ENCODE assay signal across 7 cellular contexts in the genomic region with DNA sequence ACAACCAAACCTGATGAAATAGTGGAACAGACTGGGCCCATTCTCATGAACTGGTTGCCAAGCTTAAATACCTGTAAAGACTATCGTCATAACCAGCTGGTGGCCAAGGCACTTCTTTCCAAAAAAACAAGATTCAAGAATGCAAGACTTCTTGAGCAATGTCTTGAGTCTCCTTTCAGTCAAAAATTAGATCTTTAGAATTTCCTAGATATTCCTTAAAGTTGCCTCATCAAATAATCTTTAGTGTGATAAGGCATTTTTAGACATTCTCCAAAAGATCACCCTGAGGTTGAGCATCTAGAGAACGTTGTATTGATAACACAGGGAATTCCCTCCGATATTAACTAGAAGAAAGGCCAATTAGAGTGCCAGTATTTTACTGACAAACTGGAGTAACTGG.
"Had no signal": no experiment of that assay in that cellular context is flagged by ENCODE, and none has a peak within 500 bp of the region (broad histone marks: within the 10 kb centered on the region; RNA-seq: fewer than 3 reads in every experiment).

No MANE protein-coding gene starts in this region.

- H3K27ac Mint-ChIP-seq: IgD-negative memory B cell had no signal

- FAIRE-seq: HepG2, HTR-8/SVneo, K562 had no signal

- H3K4me3 ChIP-seq: K562 had no signal

- H3K4me1 Mint-ChIP-seq: IgD-negative memory B cell had no signal

- H3K27ac ChIP-seq: HL-60 had no signal

- DNase-seq: IMR-90, KBM-7 had no signal

- H3K4me3 Mint-ChIP-seq: IgD-negative memory B cell had no signal
